12 cellular contexts compared by ENCODE assay signal in the genomic region with DNA sequence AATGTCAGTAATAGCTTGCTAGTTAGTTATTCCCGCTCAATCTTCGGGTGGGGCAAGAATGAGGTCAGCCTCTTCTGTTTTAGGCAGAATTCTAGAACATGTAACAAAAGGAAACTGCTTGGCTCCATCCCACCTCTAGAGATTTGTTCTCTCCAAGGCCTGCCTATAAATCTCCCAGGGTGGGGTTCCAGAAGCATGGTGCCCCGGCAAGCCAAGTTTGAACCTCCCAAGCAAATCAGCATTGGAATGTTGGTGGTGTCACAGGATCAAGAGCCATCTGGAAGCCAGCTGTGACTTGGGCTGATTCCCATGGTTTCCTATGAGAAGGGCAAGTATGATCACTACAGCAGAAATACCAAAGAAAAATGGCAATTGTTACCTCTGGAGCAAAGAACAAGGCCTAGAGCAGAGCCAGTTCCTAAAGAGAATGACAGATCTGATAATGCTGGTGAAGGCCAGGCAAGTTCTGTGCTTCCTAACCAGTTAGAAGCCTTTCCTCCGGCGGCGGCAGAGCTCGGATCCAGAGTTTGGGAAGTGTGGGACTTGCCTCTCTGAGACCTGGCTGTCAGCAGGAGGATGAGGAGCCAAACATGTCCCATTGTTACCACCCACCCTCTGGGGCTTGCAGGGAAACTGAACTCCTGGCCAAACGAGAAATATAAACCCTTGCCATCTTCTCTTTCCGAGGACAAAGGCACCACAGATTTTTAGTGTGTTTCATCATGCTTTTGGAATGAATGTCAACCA.
DNase-seq lines count a peak whose midpoint lies in the region; ATAC-seq and TF ChIP-seq lines count a peak whose summit lies in the region.
"Had no signal": no experiment of that assay in that cellular context is flagged by ENCODE, and none has a peak within 500 bp of the region (broad histone marks: within the 10 kb centered on the region; RNA-seq: fewer than 3 reads in every experiment).

No MANE protein-coding gene starts in this region.

- TF ChIP-seq CTCF in foreskin fibroblast (IDR thresholded peaks at IDR 0.05; ENCODE audit: low read depth, low read length) (no peak), psoas muscle (IDR thresholded peaks at IDR 0.05) (no peak)

- DNase-seq in AG08396 (ENCODE audit: low spot score), result peak; percentile 65
- DNase-seq in SJSA1 (ENCODE audit: low read depth in 1 of 2, low spot score in 2 of 2), result peak; percentile 54 to 63
- DNase-seq in foreskin fibroblast, result peak; percentile 93 to 97
- DNase-seq in psoas muscle, result peak; percentile 70 to 79
- DNase-seq in hypothalamus (lab: John Stamatoyannopoulos, UW), result no peak
- DNase-seq in NCI-H226, result no peak
- DNase-seq: activated CD4-positive, alpha-beta memory T cell treated with anti-CD3 and anti-CD28 coated beads for 36 hours; amniotic stem cell; naive B cell had no signal

- H3K4me3 ChIP-seq in SJSA1 (no peak overlapping the region), foreskin fibroblast (ENCODE audit: low read depth in 1 of 2, low read length in 2 of 2) (no peak overlapping the region), psoas muscle (no peak overlapping the region)

- H3K27ac ChIP-seq in SJSA1, result peak overlapping the region; percentile 85
- H3K27ac ChIP-seq in psoas muscle, result peak overlapping the region; percentile 21

- WGBS in psoas muscle, 3 donors, result 24 to 43% (median 31%) methylated on average over 9 of the region's 9 CpGs

- no peaks in the 10 kb centered on the region for H3K9me3 ChIP-seq in SJSA1 (replicated peaks)
- no peaks in the 10 kb centered on the region for H3K9me3 ChIP-seq in psoas muscle

- intact Hi-C loops in psoas muscle (cut with DNase I), result no loop called here

- H3K27me3 ChIP-seq in SJSA1 (replicated peaks), result no peaks in the 10 kb centered on the region
- no peaks in the 10 kb centered on the region for H3K27me3 ChIP-seq in psoas muscle (ENCODE audit: insufficient read depth in 3 of 3, low read length in 2 of 3)

- H3K36me3 ChIP-seq in SJSA1, result no peaks in the 10 kb centered on the region
- H3K36me3 ChIP-seq in psoas muscle (ENCODE audit: insufficient read depth in 1 of 2, low read depth in 1 of 2), result no peaks in the 10 kb centered on the region

- H3K4me1 ChIP-seq in SJSA1 (replicated peaks) (peaks cover 42% of the 10 kb centered on the region), psoas muscle (peaks cover 6% of the 10 kb centered on the region)

- peak; percentile 25 to 79 (median 63) for ATAC-seq in psoas muscle
- ATAC-seq in HG02763 (IDR thresholded peaks at IDR 0.05; ENCODE audit: unreplicated experiment), result no peak
- ATAC-seq in HG02973 (IDR thresholded peaks at IDR 0.05; ENCODE audit: unreplicated experiment), result no peak
- ATAC-seq: HepG2 had no signal

Comparison
In these comparisons a context has a peak if more than half of its experiments do, and no peak if none do; other contexts are left out.
1. DNase-seq: peak in AG08396 (single experiment), SJSA1 (2 of 2), foreskin fibroblast (2 of 2) and psoas muscle (2 of 2); none in hypothalamus (0 of 51) and NCI-H226 (single experiment).
2. ATAC-seq: peak in psoas muscle (4 of 4); none in HG02763 (single experiment) and HG02973 (single experiment).